ENCODE assay signal across 1 cellular context in the genomic region with DNA sequence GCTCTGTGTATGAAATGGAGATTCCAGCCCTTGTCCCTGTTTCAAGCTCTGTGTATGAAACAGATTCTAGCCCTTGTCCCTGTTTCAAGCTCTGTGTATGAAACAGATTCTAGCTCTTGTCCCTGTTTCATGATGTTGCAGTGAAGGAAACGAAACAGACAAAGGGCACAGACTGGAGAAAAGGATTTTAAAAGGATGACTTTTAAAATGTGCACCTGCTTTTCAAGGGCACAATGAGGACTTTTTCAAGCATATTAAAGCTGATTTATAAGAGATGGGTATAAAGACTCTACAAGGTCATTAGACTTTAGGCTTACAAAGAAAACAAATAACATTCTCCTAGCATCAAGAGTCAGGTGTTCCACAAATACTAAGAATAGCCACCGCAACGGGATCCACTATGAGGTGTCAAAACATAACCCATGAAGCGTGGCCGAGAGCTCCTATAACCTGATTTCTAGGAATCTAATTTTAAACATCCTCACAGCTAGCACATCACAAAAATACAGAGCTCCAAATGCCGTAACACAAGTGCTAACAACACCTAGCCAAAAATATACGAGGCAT.
TF ChIP-seq lines count a peak whose summit lies in the region.

No MANE protein-coding gene starts in this region.

TF ChIP-seq in HepG2, 621 proteins besides CTCF, POLR2A, EP300 and RAD21 (continued from another document):
- TF ChIP-seq, protein P1, sequence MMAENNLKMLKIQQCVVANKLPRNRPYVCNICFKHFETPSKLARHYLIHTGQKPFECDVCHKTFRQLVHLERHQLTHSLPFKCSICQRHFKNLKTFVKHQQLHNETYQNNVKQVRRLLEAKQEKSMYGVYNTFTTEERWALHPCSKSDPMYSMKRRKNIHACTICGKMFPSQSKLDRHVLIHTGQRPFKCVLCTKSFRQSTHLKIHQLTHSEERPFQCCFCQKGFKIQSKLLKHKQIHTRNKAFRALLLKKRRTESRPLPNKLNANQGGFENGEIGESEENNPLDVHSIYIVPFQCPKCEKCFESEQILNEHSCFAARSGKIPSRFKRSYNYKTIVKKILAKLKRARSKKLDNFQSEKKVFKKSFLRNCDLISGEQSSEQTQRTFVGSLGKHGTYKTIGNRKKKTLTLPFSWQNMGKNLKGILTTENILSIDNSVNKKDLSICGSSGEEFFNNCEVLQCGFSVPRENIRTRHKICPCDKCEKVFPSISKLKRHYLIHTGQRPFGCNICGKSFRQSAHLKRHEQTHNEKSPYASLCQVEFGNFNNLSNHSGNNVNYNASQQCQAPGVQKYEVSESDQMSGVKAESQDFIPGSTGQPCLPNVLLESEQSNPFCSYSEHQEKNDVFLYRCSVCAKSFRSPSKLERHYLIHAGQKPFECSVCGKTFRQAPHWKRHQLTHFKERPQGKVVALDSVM (CRISPR knock-in tag; IDR thresholded peaks at IDR 0.05): no peak
- no peak for TF ChIP-seq HOXA9 (CRISPR knock-in tag; IDR thresholded peaks at IDR 0.05; ENCODE audit: borderline replicate concordance)
- no peak for TF ChIP-seq ZNF232 (CRISPR knock-in tag; IDR thresholded peaks at IDR 0.05; ENCODE audit: borderline replicate concordance)
- TF ChIP-seq ZNF430 (CRISPR knock-in tag; IDR thresholded peaks at IDR 0.05): no peak
- TF ChIP-seq TBX3 (IDR thresholded peaks at IDR 0.05; ENCODE audit: borderline replicate concordance): no peak
- no peak for TF ChIP-seq ZNF773 (CRISPR knock-in tag; IDR thresholded peaks at IDR 0.05; ENCODE audit: borderline replicate concordance)
- TF ChIP-seq CAMTA2 (CRISPR knock-in tag; IDR thresholded peaks at IDR 0.05; ENCODE audit: borderline replicate concordance): no peak
- no peak for TF ChIP-seq U2AF2 (IDR thresholded peaks at IDR 0.05; ENCODE audit: low read depth, low read length)
- TF ChIP-seq, protein P2, sequence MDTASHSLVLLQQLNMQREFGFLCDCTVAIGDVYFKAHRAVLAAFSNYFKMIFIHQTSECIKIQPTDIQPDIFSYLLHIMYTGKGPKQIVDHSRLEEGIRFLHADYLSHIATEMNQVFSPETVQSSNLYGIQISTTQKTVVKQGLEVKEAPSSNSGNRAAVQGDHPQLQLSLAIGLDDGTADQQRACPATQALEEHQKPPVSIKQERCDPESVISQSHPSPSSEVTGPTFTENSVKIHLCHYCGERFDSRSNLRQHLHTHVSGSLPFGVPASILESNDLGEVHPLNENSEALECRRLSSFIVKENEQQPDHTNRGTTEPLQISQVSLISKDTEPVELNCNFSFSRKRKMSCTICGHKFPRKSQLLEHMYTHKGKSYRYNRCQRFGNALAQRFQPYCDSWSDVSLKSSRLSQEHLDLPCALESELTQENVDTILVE (CRISPR knock-in tag; IDR thresholded peaks at IDR 0.05): no peak
- no peak for TF ChIP-seq SRSF9 (IDR thresholded peaks at IDR 0.05; ENCODE audit: borderline replicate concordance, insufficient read depth, low read depth, low read length, poor library complexity, severe bottlenecking)
- TF ChIP-seq ZNF703 (CRISPR knock-in tag; IDR thresholded peaks at IDR 0.05; ENCODE audit: borderline replicate concordance): no peak
- no peak for TF ChIP-seq ZSCAN9 (CRISPR knock-in tag; IDR thresholded peaks at IDR 0.05; ENCODE audit: borderline replicate concordance)
- TF ChIP-seq, protein P3, sequence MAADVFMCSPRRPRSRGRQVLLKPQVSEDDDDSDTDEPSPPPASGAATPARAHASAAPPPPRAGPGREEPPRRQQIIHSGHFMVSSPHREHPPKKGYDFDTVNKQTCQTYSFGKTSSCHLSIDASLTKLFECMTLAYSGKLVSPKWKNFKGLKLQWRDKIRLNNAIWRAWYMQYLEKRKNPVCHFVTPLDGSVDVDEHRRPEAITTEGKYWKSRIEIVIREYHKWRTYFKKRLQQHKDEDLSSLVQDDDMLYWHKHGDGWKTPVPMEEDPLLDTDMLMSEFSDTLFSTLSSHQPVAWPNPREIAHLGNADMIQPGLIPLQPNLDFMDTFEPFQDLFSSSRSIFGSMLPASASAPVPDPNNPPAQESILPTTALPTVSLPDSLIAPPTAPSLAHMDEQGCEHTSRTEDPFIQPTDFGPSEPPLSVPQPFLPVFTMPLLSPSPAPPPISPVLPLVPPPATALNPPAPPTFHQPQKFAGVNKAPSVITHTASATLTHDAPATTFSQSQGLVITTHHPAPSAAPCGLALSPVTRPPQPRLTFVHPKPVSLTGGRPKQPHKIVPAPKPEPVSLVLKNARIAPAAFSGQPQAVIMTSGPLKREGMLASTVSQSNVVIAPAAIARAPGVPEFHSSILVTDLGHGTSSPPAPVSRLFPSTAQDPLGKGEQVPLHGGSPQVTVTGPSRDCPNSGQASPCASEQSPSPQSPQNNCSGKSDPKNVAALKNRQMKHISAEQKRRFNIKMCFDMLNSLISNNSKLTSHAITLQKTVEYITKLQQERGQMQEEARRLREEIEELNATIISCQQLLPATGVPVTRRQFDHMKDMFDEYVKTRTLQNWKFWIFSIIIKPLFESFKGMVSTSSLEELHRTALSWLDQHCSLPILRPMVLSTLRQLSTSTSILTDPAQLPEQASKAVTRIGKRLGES (CRISPR knock-in tag; IDR thresholded peaks at IDR 0.05; ENCODE audit: borderline replicate concordance): no peak
- no peak for TF ChIP-seq HDAC6 (IDR thresholded peaks at IDR 0.05; ENCODE audit: low read depth, low read length)
- TF ChIP-seq, protein P4, sequence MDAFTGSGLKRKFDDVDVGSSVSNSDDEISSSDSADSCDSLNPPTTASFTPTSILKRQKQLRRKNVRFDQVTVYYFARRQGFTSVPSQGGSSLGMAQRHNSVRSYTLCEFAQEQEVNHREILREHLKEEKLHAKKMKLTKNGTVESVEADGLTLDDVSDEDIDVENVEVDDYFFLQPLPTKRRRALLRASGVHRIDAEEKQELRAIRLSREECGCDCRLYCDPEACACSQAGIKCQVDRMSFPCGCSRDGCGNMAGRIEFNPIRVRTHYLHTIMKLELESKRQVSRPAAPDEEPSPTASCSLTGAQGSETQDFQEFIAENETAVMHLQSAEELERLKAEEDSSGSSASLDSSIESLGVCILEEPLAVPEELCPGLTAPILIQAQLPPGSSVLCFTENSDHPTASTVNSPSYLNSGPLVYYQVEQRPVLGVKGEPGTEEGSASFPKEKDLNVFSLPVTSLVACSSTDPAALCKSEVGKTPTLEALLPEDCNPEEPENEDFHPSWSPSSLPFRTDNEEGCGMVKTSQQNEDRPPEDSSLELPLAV (CRISPR knock-in tag; conservative IDR thresholded peaks at IDR 0.05; ENCODE audit: low read depth): no peak
- TF ChIP-seq PITX1 (CRISPR knock-in tag; IDR thresholded peaks at IDR 0.05): no peak
- TF ChIP-seq PAF1 (CRISPR knock-in tag; IDR thresholded peaks at IDR 0.05): no peak
